In the genomic region with DNA sequence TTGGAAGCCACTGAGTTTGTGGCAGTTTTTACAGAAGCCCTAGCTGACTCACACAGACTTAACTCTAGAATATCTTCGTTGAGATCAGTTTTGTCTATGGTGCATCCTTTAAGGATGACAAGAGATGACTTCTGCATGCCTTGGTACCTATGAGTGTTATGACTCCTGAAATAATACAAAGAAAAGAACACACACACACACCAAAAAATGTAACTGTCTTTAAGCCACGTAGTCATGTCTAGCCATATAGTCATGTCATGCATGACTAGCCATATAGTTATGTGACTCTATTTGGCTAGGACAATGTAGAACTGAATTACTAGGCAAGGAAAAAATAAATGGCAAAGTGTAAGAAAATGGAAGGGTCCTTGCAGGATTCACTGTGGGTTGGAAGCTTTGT, we compare ENCODE assay signal across 39 cellular contexts.
"Had no signal": no experiment of that assay in that cellular context is flagged by ENCODE, and none has a peak within 500 bp of the region (broad histone marks: within the 10 kb centered on the region; RNA-seq: fewer than 3 reads in every experiment).

No MANE protein-coding gene starts in this region.

- H3K27me3 Mint-ChIP-seq: activated naive CD4-positive, alpha-beta T cell treated with anti-CD3 and anti-CD28 coated beads, Interleukin-2, amount 10 ng/mL, durations not matched to agents 7 days and 5 days; activated naive CD4-positive, alpha-beta T cell treated with anti-CD3 and anti-CD28 coated beads, Interleukin-2, amount 50 U/mL, for 24 hours; activated naive CD8-positive, alpha-beta T cell; activated naive CD8-positive, alpha-beta T cell treated with anti-CD3 and anti-CD28 coated beads for 36 hours; activated naive CD8-positive, alpha-beta T cell treated with anti-CD3 and anti-CD28 coated beads, Interleukin-2, amount 10 ng/mL, durations not matched to agents 7 days and 5 days; activated naive CD8-positive, alpha-beta T cell treated with anti-CD3 and anti-CD28 coated beads, Interleukin-2, amount 50 U/mL, for 24 hours; activated T-cell treated with anti-CD3 and anti-CD28 coated beads, Interleukin-2, amount 50 U/mL, for 24 hours; activated T-helper 17 cell treated with anti-CD3 and anti-CD28 coated beads, Interleukin-2, amount 50 U/mL, for 72 hours; brain; central memory CD8-positive, alpha-beta T cell had no signal

- H3K36me3 Mint-ChIP-seq: activated naive CD4-positive, alpha-beta T cell treated with anti-CD3 and anti-CD28 coated beads, Interleukin-2, amount 10 ng/mL, durations not matched to agents 7 days and 5 days; activated naive CD4-positive, alpha-beta T cell treated with anti-CD3 and anti-CD28 coated beads, Interleukin-2, amount 50 U/mL, for 24 hours; activated naive CD4-positive, alpha-beta T cell treated with anti-CD3 and anti-CD28 coated beads, Interleukin-2, amount 50 U/mL, for 72 hours; activated naive CD8-positive, alpha-beta T cell; activated naive CD8-positive, alpha-beta T cell treated with anti-CD3 and anti-CD28 coated beads for 36 hours; activated naive CD8-positive, alpha-beta T cell treated with anti-CD3 and anti-CD28 coated beads, Interleukin-2, amount 10 ng/mL, durations not matched to agents 7 days and 5 days; brain had no signal

- H3K27ac Mint-ChIP-seq: activated naive CD4-positive, alpha-beta T cell treated with anti-CD3 and anti-CD28 coated beads for 36 hours; activated naive CD4-positive, alpha-beta T cell treated with anti-CD3 and anti-CD28 coated beads, Interleukin-2, amount 10 ng/mL, durations not matched to agents 7 days and 5 days; activated naive CD4-positive, alpha-beta T cell treated with anti-CD3 and anti-CD28 coated beads, Interleukin-2, amount 50 U/mL, for 24 hours; activated naive CD4-positive, alpha-beta T cell treated with anti-CD3 and anti-CD28 coated beads, Interleukin-2, amount 50 U/mL, for 72 hours; activated naive CD8-positive, alpha-beta T cell; activated naive CD8-positive, alpha-beta T cell treated with anti-CD3 and anti-CD28 coated beads for 36 hours; activated naive CD8-positive, alpha-beta T cell treated with anti-CD3 and anti-CD28 coated beads, Interleukin-2, amount 10 ng/mL, durations not matched to agents 7 days and 5 days; activated naive CD8-positive, alpha-beta T cell treated with anti-CD3 and anti-CD28 coated beads, Interleukin-2, amount 50 U/mL, for 24 hours; activated T-cell treated with anti-CD3 and anti-CD28 coated beads, Interleukin-2, amount 50 U/mL, for 24 hours; activated T-cell treated with anti-CD3 and anti-CD28 coated beads, Interleukin-2, amount 50 U/mL, for 72 hours; activated T-helper 1 cell treated with anti-CD3 and anti-CD28 coated beads, Interleukin-12 subunit alpha, Interleukin-12 subunit beta, Interleukin-2, Interleukin-4 antibody, amounts not matched to agents 30 ng/mL and 10 ng/mL and 1 ng/mL, durations not matched to agents 14 hours and 24 hours and 36 hours; activated T-helper 17 cell treated with anti-CD3 and anti-CD28 coated beads, Interleukin-2, amount 50 U/mL, for 72 hours; activated T-helper 2 cell treated with anti-CD3 and anti-CD28 coated beads, Interferon-gamma antibody, Interleukin-2, Interleukin-4, amounts not matched to agents 10 μg/mL and 5 μg/mL and 100 μg/mL, durations not matched to agents 14 hours and 24 hours and 36 hours; brain had no signal

- ATAC-seq: activated naive CD4-positive, alpha-beta T cell treated with anti-CD3 and anti-CD28 coated beads, Interleukin-2, amount 50 U/mL, for 72 hours; activated naive CD8-positive, alpha-beta T cell treated with anti-CD3 and anti-CD28 coated beads, Interleukin-2, amount 50 U/mL, for 24 hours; activated T-cell treated with anti-CD3 and anti-CD28 coated beads, Interleukin-2, amount 50 U/mL, for 4 hours; activated T-cell treated with anti-CD3 and anti-CD28 coated beads, Interleukin-2, amount 50 U/mL, for 72 hours; activated T-helper 17 cell treated with anti-CD3 and anti-CD28 coated beads, Interleukin-2, amount 50 U/mL, for 72 hours; body of pancreas had no signal

- H3K4me3 ChIP-seq: adrenal gland, ascending aorta, body of pancreas, breast epithelium, cardiac muscle cell had no signal

- H3K27me3 ChIP-seq: adrenal gland, ascending aorta, body of pancreas, brain microvascular endothelial cell, breast epithelium, cardiac muscle cell had no signal

- H3K27ac ChIP-seq: adrenal gland, ascending aorta, body of pancreas, brain microvascular endothelial cell, breast epithelium, cardiac muscle cell had no signal

- H3K36me3 ChIP-seq: adrenal gland, ascending aorta, brain microvascular endothelial cell, breast epithelium, cardiac muscle cell had no signal

- H3K4me1 ChIP-seq: adrenal gland, ascending aorta, body of pancreas, breast epithelium had no signal

- H3K9me3 ChIP-seq: adrenal gland, ascending aorta, body of pancreas, breast epithelium had no signal

- H3K4me3 Mint-ChIP-seq: activated naive CD4-positive, alpha-beta T cell treated with anti-CD3 and anti-CD28 coated beads for 36 hours; activated naive CD4-positive, alpha-beta T cell treated with anti-CD3 and anti-CD28 coated beads, Interleukin-2, amount 10 ng/mL, durations not matched to agents 7 days and 5 days; activated naive CD4-positive, alpha-beta T cell treated with anti-CD3 and anti-CD28 coated beads, Interleukin-2, amount 50 U/mL, for 24 hours; activated naive CD8-positive, alpha-beta T cell; activated naive CD8-positive, alpha-beta T cell treated with anti-CD3 and anti-CD28 coated beads for 36 hours; activated naive CD8-positive, alpha-beta T cell treated with anti-CD3 and anti-CD28 coated beads, Interleukin-2, amount 10 ng/mL, durations not matched to agents 7 days and 5 days; activated naive CD8-positive, alpha-beta T cell treated with anti-CD3 and anti-CD28 coated beads, Interleukin-2, amount 50 U/mL, for 24 hours; activated T-cell treated with anti-CD3 and anti-CD28 coated beads, Interleukin-2, amount 50 U/mL, for 24 hours; activated T-cell treated with anti-CD3 and anti-CD28 coated beads, Interleukin-2, amount 50 U/mL, for 4 hours; activated T-cell treated with anti-CD3 and anti-CD28 coated beads, Interleukin-2, amount 50 U/mL, for 72 hours; activated T-helper 1 cell treated with anti-CD3 and anti-CD28 coated beads, Interleukin-12 subunit alpha, Interleukin-12 subunit beta, Interleukin-2, Interleukin-4 antibody, amounts not matched to agents 30 ng/mL and 10 ng/mL and 1 ng/mL, durations not matched to agents 14 hours and 24 hours and 36 hours; activated T-helper 17 cell treated with anti-CD3 and anti-CD28 coated beads, Interleukin-2, amount 50 U/mL, for 72 hours; brain; central memory CD8-positive, alpha-beta T cell had no signal

- H3K9me3 Mint-ChIP-seq: activated naive CD4-positive, alpha-beta T cell treated with anti-CD3 and anti-CD28 coated beads, Interleukin-2, amount 50 U/mL, for 24 hours; activated naive CD8-positive, alpha-beta T cell treated with anti-CD3 and anti-CD28 coated beads for 36 hours; activated naive CD8-positive, alpha-beta T cell treated with anti-CD3 and anti-CD28 coated beads, Interleukin-2, amount 10 ng/mL, durations not matched to agents 7 days and 5 days; activated naive CD8-positive, alpha-beta T cell treated with anti-CD3 and anti-CD28 coated beads, Interleukin-2, amount 50 U/mL, for 24 hours; activated T-helper 1 cell treated with anti-CD3 and anti-CD28 coated beads, Interleukin-12 subunit alpha, Interleukin-12 subunit beta, Interleukin-2, Interleukin-4 antibody, amounts not matched to agents 30 ng/mL and 10 ng/mL and 1 ng/mL, durations not matched to agents 14 hours and 24 hours and 36 hours; brain had no signal

- H3K4me1 Mint-ChIP-seq: activated naive CD4-positive, alpha-beta T cell treated with anti-CD3 and anti-CD28 coated beads, Interleukin-2, amount 10 ng/mL, durations not matched to agents 7 days and 5 days; activated naive CD4-positive, alpha-beta T cell treated with anti-CD3 and anti-CD28 coated beads, Interleukin-2, amount 50 U/mL, for 24 hours; activated naive CD8-positive, alpha-beta T cell treated with anti-CD3 and anti-CD28 coated beads for 36 hours; activated naive CD8-positive, alpha-beta T cell treated with anti-CD3 and anti-CD28 coated beads, Interleukin-2, amount 10 ng/mL, durations not matched to agents 7 days and 5 days; activated naive CD8-positive, alpha-beta T cell treated with anti-CD3 and anti-CD28 coated beads, Interleukin-2, amount 50 U/mL, for 24 hours; activated T-helper 17 cell treated with anti-CD3 and anti-CD28 coated beads, Interleukin-2, amount 50 U/mL, for 72 hours; central memory CD8-positive, alpha-beta T cell had no signal

- DNase-seq: activated effector memory CD4-positive, alpha-beta T cell treated with anti-CD3 and anti-CD28 coated beads, Interleukin-2, amount 50 U/mL, for 16 hours; activated effector memory CD4-positive, alpha-beta T cell treated with Interleukin-2 at 50 U/mL for 16 hours; activated gamma-delta T cell; activated gamma-delta T cell treated with Interleukin-2 at 50 U/mL for 16 hours; activated naive CD4-positive, alpha-beta T cell; activated naive CD4-positive, alpha-beta T cell treated with anti-CD3 and anti-CD28 coated beads for 36 hours; activated naive CD4-positive, alpha-beta T cell treated with anti-CD3 and anti-CD28 coated beads, Interleukin-2, amount 10 ng/mL, durations not matched to agents 7 days and 5 days; activated naive CD4-positive, alpha-beta T cell treated with anti-CD3 and anti-CD28 coated beads, Interleukin-2, amount 50 U/mL, for 16 hours; activated naive CD4-positive, alpha-beta T cell treated with Interleukin-2 at 50 U/mL for 16 hours; activated naive CD8-positive, alpha-beta T cell treated with anti-CD3 and anti-CD28 coated beads for 36 hours; activated naive CD8-positive, alpha-beta T cell treated with anti-CD3 and anti-CD28 coated beads, Interleukin-2, amount 10 ng/mL, durations not matched to agents 7 days and 5 days; activated naive CD8-positive, alpha-beta T cell treated with anti-CD3 and anti-CD28 coated beads, Interleukin-2, amount 50 U/mL, for 24 hours; activated T-cell treated with anti-CD3 and anti-CD28 coated beads for 4 hours; activated T-cell treated with anti-CD3 and anti-CD28 coated beads, Interleukin-2, amount 50 U/mL, for 1 hour; activated T-cell treated with anti-CD3 and anti-CD28 coated beads, Interleukin-2, amount 50 U/mL, for 24 hours; activated T-cell treated with anti-CD3 and anti-CD28 coated beads, Interleukin-2, amount 50 U/mL, for 4 hours; activated T-cell treated with anti-CD3 and anti-CD28 coated beads, Interleukin-2, amount 50 U/mL, for 48 hours; activated T-cell treated with anti-CD3 and anti-CD28 coated beads, Interleukin-2, amount 50 U/mL, for 72 hours; adrenal gland; amniotic stem cell; amygdala; anterior cingulate cortex; aorta; body of pancreas; brain microvascular endothelial cell; caudate nucleus; central memory CD4-positive, alpha-beta T cell; cerebellar nuclear complex had no signal
